ENCODE assay signal across 11 cellular contexts in genomic region chr6:39882567-39882953, GRCh38. TPM values are rescaled to one million over a fixed set of nuclear protein-coding genes. Genes with fewer than 3 reads are reported as not detected.
DNase-seq lines count a peak whose midpoint lies in the region; ATAC-seq, FAIRE-seq and TF ChIP-seq lines count a peak whose summit lies in the region.
"Had no signal": no experiment of that assay in that cellular context is flagged by ENCODE, and none has a peak within 500 bp of the region (broad histone marks: within the 10 kb centered on the region; RNA-seq: fewer than 3 reads in every experiment).

No MANE protein-coding gene starts in this region.

- H3K27ac Mint-ChIP-seq in activated naive CD8-positive, alpha-beta T cell treated with anti-CD3 and anti-CD28 coated beads for 36 hours, result no peak overlapping the region
- H3K27ac Mint-ChIP-seq in progenitor cell of endocrine pancreas, result no peak overlapping the region
- H3K27ac Mint-ChIP-seq: T-helper 1 cell treated with Interleukin-12 subunit alpha and Interleukin-12 subunit beta and Interleukin-4 antibody, amounts not matched to agents 30 μg/mL and 1 μg/mL, for 36 hours had no signal

- CTCF ChIA-PET in HepG2 (lab: Yijun Ruan, JAX; ENCODE audit: low intra/inter-chr PET ratio, low total read pairs), result no interaction called here

- H3K36me3 Mint-ChIP-seq in activated naive CD8-positive, alpha-beta T cell treated with anti-CD3 and anti-CD28 coated beads for 36 hours, result no peaks in the 10 kb centered on the region
- H3K36me3 Mint-ChIP-seq in progenitor cell of endocrine pancreas (ENCODE audit: insufficient read depth), result no peaks in the 10 kb centered on the region

- H2AFZ ChIP-seq in HepG2 (ENCODE audit: low read length), result no peak overlapping the region

- H3K27me3 ChIP-seq in HepG2 (ENCODE audit: control insufficient read depth in 1 of 2, insufficient read depth in 2 of 2, low read length in 2 of 2), result peaks cover 0 to 7% of the 10 kb centered on the region in 2 experiments; a peak in 2 of 5 replicates
- no peaks in the 10 kb centered on the region for H3K27me3 ChIP-seq in stomach smooth muscle (ENCODE audit: control insufficient read depth in 1 of 2, insufficient read depth in 2 of 2, low read length in 2 of 2)

- no peak overlapping the region for H3K4me3 ChIP-seq in HFF-Myc (replicated peaks; ENCODE audit: low read depth, low read length)
- peak overlapping the region; percentile 38 for H3K4me3 ChIP-seq in coronary artery
- H3K4me3 ChIP-seq in HepG2 (replicated peaks in 1 of 3; ENCODE audit: insufficient read depth in 1 of 3, low read depth in 2 of 3, low read length in 3 of 3), result no peak overlapping the region
- H3K4me3 ChIP-seq in stomach smooth muscle (ENCODE audit: low read length in 2 of 2), result no peak overlapping the region

- peak overlapping the region; percentile 75 to 94 for H3K27ac ChIP-seq in coronary artery
- H3K27ac ChIP-seq in HepG2 (ENCODE audit: extremely low read length, insufficient read depth, low read length), result no peak overlapping the region
- H3K27ac ChIP-seq in stomach smooth muscle (ENCODE audit: low read length), result peak overlapping the region; percentile 31
- H3K27ac ChIP-seq: KMS-11 had no signal

- in situ Hi-C loops in HepG2 (cut with HindIII; ENCODE audit: extremely low pct_ligation_motif_present, low pct_unique_long_range_greater_than_20kb), result loop anchor here (10.0 kb wide), 1 partner anchor 528 kb away; no protein-coding TSS in a partner anchor

- TF ChIP-seq POLR2A in HepG2 (IDR thresholded peaks at IDR 0.05; ENCODE audit: insufficient read depth in 1 of 2, low read depth in 2 of 2, low read length in 2 of 2), result no peak

- H3K9ac ChIP-seq in HepG2 (ENCODE audit: insufficient read depth, low read depth, low read length) (no peak overlapping the region), stomach smooth muscle (ENCODE audit: low read length in 2 of 2) (no peak overlapping the region)
- H3K9ac ChIP-seq: KMS-11 had no signal

- TF ChIP-seq EP300 in HepG2 (IDR thresholded peaks at IDR 0.05; ENCODE audit: low read depth in 2 of 2, low read length in 2 of 2) (no peak), HepG2 (CRISPR knock-in tag; IDR thresholded peaks at IDR 0.05; ENCODE audit: borderline replicate concordance) (no peak)

- no peaks in the 10 kb centered on the region for H3K9me3 Mint-ChIP-seq in activated naive CD8-positive, alpha-beta T cell treated with anti-CD3 and anti-CD28 coated beads for 36 hours
- no peaks in the 10 kb centered on the region for H3K9me3 Mint-ChIP-seq in progenitor cell of endocrine pancreas (ENCODE audit: low read depth)
- H3K9me3 Mint-ChIP-seq: T-helper 1 cell treated with Interleukin-12 subunit alpha and Interleukin-12 subunit beta and Interleukin-4 antibody, amounts not matched to agents 30 μg/mL and 1 μg/mL, for 36 hours had no signal

- FAIRE-seq in HepG2 (lab: Jason Lieb, UNC), result no peak

- POLR2A ChIA-PET in HepG2 (lab: Yijun Ruan, JAX), result no interaction called here

- H3K9me3 ChIP-seq in HepG2 (ENCODE audit: low read length) (no peaks in the 10 kb centered on the region), stomach smooth muscle (ENCODE audit: control insufficient read depth in 2 of 2, low read length in 2 of 2) (no peaks in the 10 kb centered on the region)

- H3K27me3 Mint-ChIP-seq in activated naive CD8-positive, alpha-beta T cell treated with anti-CD3 and anti-CD28 coated beads for 36 hours, result peaks cover 10% of the 10 kb centered on the region
- peaks cover 3% of the 10 kb centered on the region for H3K27me3 Mint-ChIP-seq in progenitor cell of endocrine pancreas

- TF ChIP-seq RAD21 in HepG2 (CRISPR knock-in tag; IDR thresholded peaks at IDR 0.05), result no peak

- H4K20me1 ChIP-seq in HepG2 (ENCODE audit: insufficient read depth, low read length), result no peaks in the 10 kb centered on the region

- ATAC-seq in HepG2 (no peak), GM21786 (IDR thresholded peaks at IDR 0.05; ENCODE audit: unreplicated experiment) (no peak)

- no peaks in the 10 kb centered on the region for H3K4me1 Mint-ChIP-seq in activated naive CD8-positive, alpha-beta T cell treated with anti-CD3 and anti-CD28 coated beads for 36 hours
- peaks cover 5% of the 10 kb centered on the region for H3K4me1 Mint-ChIP-seq in progenitor cell of endocrine pancreas (ENCODE audit: low read depth)

- no peak overlapping the region for H3K4me3 Mint-ChIP-seq in activated naive CD8-positive, alpha-beta T cell treated with anti-CD3 and anti-CD28 coated beads for 36 hours
- H3K4me3 Mint-ChIP-seq in progenitor cell of endocrine pancreas (ENCODE audit: low read depth), result no peak overlapping the region
- H3K4me3 Mint-ChIP-seq: T-helper 1 cell treated with Interleukin-12 subunit alpha and Interleukin-12 subunit beta and Interleukin-4 antibody, amounts not matched to agents 30 μg/mL and 1 μg/mL, for 36 hours had no signal

- H3K4me2 ChIP-seq in HepG2 (ENCODE audit: low read depth, low read length), result no peak overlapping the region
- H3K4me2 ChIP-seq: KMS-11 had no signal

- DNase-seq in HFF-Myc (ENCODE audit: extremely low read depth, low read depth) (peak; percentile 75), coronary artery (ENCODE audit: low spot score) (peak; percentile 85), HepG2 (ENCODE audit: low spot score) (peak; percentile 58), NCI-H524 treated with DMSO at 0.1 percent for 48 hours (lab: John Stamatoyannopoulos, UW) (no peak), progenitor cell of endocrine pancreas (ENCODE audit: low spot score, unreplicated experiment) (no peak)
- DNase-seq in activated naive CD8-positive, alpha-beta T cell treated with anti-CD3 and anti-CD28 coated beads for 36 hours, result no peak
- DNase-seq: activated naive CD4-positive, alpha-beta T cell had no signal

- BruUV-seq in HepG2 (replicated peaks; lab: Mats Ljungman, UMichigan), result no TSS peak

- H3K4me1 ChIP-seq in HepG2 (ENCODE audit: insufficient read depth, low read length), result peaks cover 18% of the 10 kb centered on the region
- peaks cover 25% of the 10 kb centered on the region for H3K4me1 ChIP-seq in stomach smooth muscle (ENCODE audit: control insufficient read depth, insufficient read depth, low read length)

- TF ChIP-seq CTCF in HFF-Myc (IDR thresholded peaks at IDR 0.05; ENCODE audit: low read depth, low read length, missing control alignments) (no peak), coronary artery (IDR thresholded peaks at IDR 0.05) (no peak), HepG2 (CRISPR knock-in tag; IDR thresholded peaks at IDR 0.05) (no peak), progenitor cell of endocrine pancreas (IDR thresholded peaks at IDR 0.05; ENCODE audit: unreplicated experiment) (no peak)

- 24% methylated on average over 8 of the region's 8 CpGs for WGBS in HepG2 (ENCODE audit: low lambda C conversion rate)

- no peaks in the 10 kb centered on the region for H3K79me2 ChIP-seq in HepG2 (ENCODE audit: insufficient read depth, low read length)

- H3K36me3 ChIP-seq in HepG2 (replicated peaks in 1 of 2; ENCODE audit: control insufficient read depth in 1 of 2, insufficient read depth in 2 of 2, low read length in 2 of 2) (no peaks in the 10 kb centered on the region), stomach smooth muscle (ENCODE audit: control insufficient read depth in 2 of 2, insufficient read depth in 2 of 2, low read length in 2 of 2) (peaks cover 25 to 35% of the 10 kb centered on the region in 2 donors)

- intact Hi-C loops in HepG2 (cut with micrococcal nuclease; ENCODE audit: unreplicated experiment), result no loop called here

TF ChIP-seq in HepG2, 621 proteins besides CTCF, POLR2A, EP300 and RAD21 (continues in another document):
- TF ChIP-seq SOX13 (IDR thresholded peaks at IDR 0.05), result no peak
- TF ChIP-seq SOX13 (CRISPR knock-in tag; conservative IDR thresholded peaks at IDR 0.05 in 1 of 2, IDR thresholded peaks at IDR 0.05 in 1 of 2), result no peak
- TF ChIP-seq ZSCAN9 (CRISPR knock-in tag; IDR thresholded peaks at IDR 0.05; ENCODE audit: borderline replicate concordance), result no peak
- TF ChIP-seq MXD4 (CRISPR knock-in tag; IDR thresholded peaks at IDR 0.05), result no peak
- TF ChIP-seq, protein P1, sequence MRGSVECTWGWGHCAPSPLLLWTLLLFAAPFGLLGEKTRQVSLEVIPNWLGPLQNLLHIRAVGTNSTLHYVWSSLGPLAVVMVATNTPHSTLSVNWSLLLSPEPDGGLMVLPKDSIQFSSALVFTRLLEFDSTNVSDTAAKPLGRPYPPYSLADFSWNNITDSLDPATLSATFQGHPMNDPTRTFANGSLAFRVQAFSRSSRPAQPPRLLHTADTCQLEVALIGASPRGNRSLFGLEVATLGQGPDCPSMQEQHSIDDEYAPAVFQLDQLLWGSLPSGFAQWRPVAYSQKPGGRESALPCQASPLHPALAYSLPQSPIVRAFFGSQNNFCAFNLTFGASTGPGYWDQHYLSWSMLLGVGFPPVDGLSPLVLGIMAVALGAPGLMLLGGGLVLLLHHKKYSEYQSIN (CRISPR knock-in tag; IDR thresholded peaks at IDR 0.05; ENCODE audit: borderline replicate concordance), result no peak
- no peak for TF ChIP-seq BHLHE40 (IDR thresholded peaks at IDR 0.05; ENCODE audit: low read length)
- TF ChIP-seq SRF (IDR thresholded peaks at IDR 0.05; ENCODE audit: low read depth, low read length), result no peak

RNA-seq across cellular contexts. Expression of gene MOCS1, which starts 51.7 kb away (rescaled TPM):
- total RNA-seq in HepG2 (2016; rRNA removed; fragmentation: Illumina TruSeq; extraction: Trizol) (10.5 and 11.7 TPM in 2 replicates), progenitor cell of endocrine pancreas (15.9 and 17.5 TPM in 2 replicates)
- 2.9 and 3.3 TPM in 2 replicates for total RNA-seq in HepG2 (2016; cell fraction: cytosol; rRNA removed; fragmentation: Illumina TruSeq; extraction: Trizol; ENCODE audit: low read depth)
- 8.7 and 11.7 TPM in 2 replicates for total RNA-seq in HepG2 (2016; cell fraction: insoluble cytoplasmic fraction; rRNA removed; fragmentation: Illumina TruSeq; extraction: Trizol)
- 7.8 and 10.3 TPM in 2 replicates for total RNA-seq in HepG2 (2016; cell fraction: membrane; rRNA removed; fragmentation: Illumina TruSeq; extraction: Trizol)
- 8.7 and 10.3 TPM in 2 replicates for total RNA-seq in HepG2 (2016; cell fraction: nucleus; rRNA removed; fragmentation: Illumina TruSeq; extraction: Trizol)
- 5.3 and 5.9 TPM in 2 replicates for polyA plus RNA-seq in HepG2 (2011; rRNA removed)
- 6.1 and 6.2 TPM in 2 replicates for polyA plus RNA-seq in HepG2 (2011; cell fraction: cytosol; rRNA removed)
- 5.8 and 6.7 TPM in 2 replicates for polyA plus RNA-seq in HepG2 (2011; cell fraction: nucleus; rRNA removed)
- polyA plus RNA-seq in HepG2 (2012), result 4.5 and 5.8 TPM in 2 replicates
- polyA plus RNA-seq in HepG2 (2016; cell fraction: cytosol; fragmentation: Illumina TruSeq; extraction: Trizol; ENCODE audit: low read depth), result 3.0 and 4.0 TPM in 2 replicates
- 7.4 and 8.9 TPM in 2 replicates for polyA plus RNA-seq in HepG2 (2016; cell fraction: insoluble cytoplasmic fraction; fragmentation: Illumina TruSeq; extraction: Trizol; ENCODE audit: low read depth)
- 7.4 and 7.7 TPM in 2 replicates for polyA plus RNA-seq in HepG2 (2016; cell fraction: membrane; fragmentation: Illumina TruSeq; extraction: Trizol; ENCODE audit: low read depth)
- polyA plus RNA-seq in HepG2 (2016; cell fraction: nucleus; fragmentation: Illumina TruSeq; extraction: Trizol; ENCODE audit: insufficient read depth, low read depth), result 7.9 and 9.3 TPM in 2 replicates
- polyA minus RNA-seq in HepG2 (2011; rRNA and poly(A)+ RNA removed; ENCODE audit: low replicate concordance), result 19.4 TPM in 1 of 2 replicates, not detected in the other
- 6.5 and 6.8 TPM in 2 replicates for polyA minus RNA-seq in HepG2 (2011; cell fraction: cytosol; rRNA and poly(A)+ RNA removed)
- polyA minus RNA-seq in HepG2 (2011; cell fraction: nucleus; rRNA and poly(A)+ RNA removed), result 9.9 and 10.4 TPM in 2 replicates
- 1 to 10 TPM; 3.3 to 4.1 TPM for total RNA-seq in activated naive CD8-positive, alpha-beta T cell treated with anti-CD3 and anti-CD28 coated beads for 36 hours

Comparison
In these comparisons a context has a peak if more than half of its experiments do, and no peak if none do; other contexts are left out.
1. DNase-seq: peak in HFF-Myc (single experiment), coronary artery (single experiment) and HepG2 (single experiment); none in NCI-H524 treated with DMSO at 0.1 percent for 48 hours (single experiment), activated naive CD8-positive, alpha-beta T cell treated with anti-CD3 and anti-CD28 coated beads for 36 hours (single experiment) and progenitor cell of endocrine pancreas (single experiment).